ENCODE assay signal across 8 cellular contexts in the genomic region with DNA sequence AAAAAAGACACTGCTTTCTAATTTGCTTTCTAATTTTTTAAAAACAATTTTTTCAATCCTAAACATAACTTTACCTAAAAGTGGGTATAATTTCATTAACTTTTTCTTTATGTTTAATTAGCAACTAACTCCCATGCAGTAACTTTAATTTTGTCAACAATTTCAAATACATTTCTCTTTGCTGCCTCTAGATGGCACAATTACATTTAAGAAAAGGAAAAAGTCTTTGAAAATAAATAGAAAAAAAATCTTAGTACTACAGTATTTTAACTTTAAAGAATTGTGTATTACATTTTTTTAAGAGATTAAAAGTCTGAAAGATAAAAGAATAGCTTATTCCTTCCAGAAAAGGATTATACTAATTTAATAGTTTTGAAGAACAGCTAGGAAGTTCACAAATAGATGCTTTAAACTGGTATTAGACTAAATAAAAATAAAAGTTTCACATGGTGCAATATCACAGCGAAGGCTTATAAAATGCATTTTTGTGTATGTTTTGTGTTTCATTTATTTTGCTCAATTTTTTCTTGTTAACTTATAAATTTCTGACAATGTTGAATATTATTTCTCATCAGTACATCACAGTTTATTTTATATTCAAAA.
DNase-seq lines count a peak whose midpoint lies in the region; ATAC-seq and TF ChIP-seq lines count a peak whose summit lies in the region.

No MANE protein-coding gene starts in this region.

- no peaks in the 10 kb centered on the region for H4K20me1 ChIP-seq in OCI-LY7 (ENCODE audit: insufficient read depth, low read length)

- H3K9me3 ChIP-seq in OCI-LY7 (ENCODE audit: low read length) (no peaks in the 10 kb centered on the region), transverse colon (no peaks in the 10 kb centered on the region)

- no peaks in the 10 kb centered on the region for H3K4me1 ChIP-seq in OCI-LY7 (ENCODE audit: insufficient read depth, low read length, poor library complexity, severe bottlenecking)
- no peaks in the 10 kb centered on the region for H3K4me1 ChIP-seq in transverse colon

- no peak for TF ChIP-seq POLR2A in transverse colon (IDR thresholded peaks at IDR 0.05)

- no peak overlapping the region for H2AFZ ChIP-seq in OCI-LY7 (ENCODE audit: low read length)

- no peaks in the 10 kb centered on the region for H3K9me2 ChIP-seq in OCI-LY7 (ENCODE audit: insufficient read depth, low read length)

- H3K27ac ChIP-seq in OCI-LY7 (ENCODE audit: low read depth, low read length, poor library complexity, severe bottlenecking): no peak overlapping the region
- H3K27ac ChIP-seq in transverse colon: no peak overlapping the region

- peak; percentile 7 for DNase-seq in SIG-M5 treated with dmso at 0.1 percent for 504 hours (lab: John Stamatoyannopoulos, UW; ENCODE audit: unreplicated experiment)
- DNase-seq in SIG-M5 (lab: John Stamatoyannopoulos, UW): no peak
- peak; percentile 16 for DNase-seq in OCI-LY7 (ENCODE audit: low spot score)
- DNase-seq in fibroblast of peridontal ligament (ENCODE audit: extremely low read depth): peak; percentile 49
- DNase-seq in transverse colon: no peak
- DNase-seq in AG20443 (ENCODE audit: low spot score): no peak
- DNase-seq in NK-92 treated with Interleukin-12 subunit alpha and Interleukin-12 subunit beta, amount 100 ng/mL, for 24 hours (lab: John Stamatoyannopoulos, UW): no peak

- TF ChIP-seq CTCF in OCI-LY7 (conservative IDR thresholded peaks at IDR 0.05; ENCODE audit: low read length) (peak; percentile 88), transverse colon (IDR thresholded peaks at IDR 0.05) (peak; percentile 48 to 69 (median 59))

- no peaks in the 10 kb centered on the region for H3K27me3 ChIP-seq in transverse colon

- CTCF ChIA-PET in OCI-LY7 (lab: Charles Lee; ENCODE audit: unreplicated experiment): no interaction called here

- intact Hi-C loops in OCI-LY7 (cut with micrococcal nuclease; ENCODE audit: unreplicated experiment) (loop anchor here (2.0 kb wide), 1 partner anchor 280 kb away; no protein-coding TSS in a partner anchor), transverse colon (cut with DNase I; ENCODE audit: low total_unique reads) (loop anchor here (5.0 kb wide), 1 partner anchor 277 kb away; no protein-coding TSS in a partner anchor)

- H3K36me3 ChIP-seq in OCI-LY7 (ENCODE audit: insufficient read depth, low read length): no peaks in the 10 kb centered on the region
- peaks cover 0 to 10% (median 0%) of the 10 kb centered on the region in 4 donors for H3K36me3 ChIP-seq in transverse colon

- H3K4me3 ChIP-seq in OCI-LY7 (ENCODE audit: low read depth, low read length, poor library complexity, severe bottlenecking) (no peak overlapping the region), transverse colon (no peak overlapping the region)

- in situ Hi-C loops in transverse colon (cut with MboI; ENCODE audit: low pct_ligation_motif_present in 1 of 4, low pct_unique_long_range_greater_than_20kb in 1 of 4, low sequenced_read_pairs in 3 of 4): loop anchor here (5.0 to 25.0 kb wide), 4 partner anchors 194 to 277 kb away; a partner anchor contains a TSS

- H3K4me2 ChIP-seq in OCI-LY7 (ENCODE audit: low read length): no peak overlapping the region

- no TSS peak for BruUV-seq in OCI-LY7 (replicated peaks; lab: Mats Ljungman, UMichigan)

- POLR2A ChIA-PET in OCI-LY7 (lab: Charles Lee): no interaction called here

- no peaks in the 10 kb centered on the region for H3K79me2 ChIP-seq in OCI-LY7 (ENCODE audit: insufficient read depth, low read depth, low read length)

- TF ChIP-seq EP300 in transverse colon (IDR thresholded peaks at IDR 0.05; ENCODE audit: low read depth): no peak

- 72 to 77% methylated on average over 1 of the region's 1 CpG for WGBS in transverse colon (ENCODE audit: low coverage in 1 of 2), 2 donors

- ATAC-seq in GM18867 (IDR thresholded peaks at IDR 0.05; ENCODE audit: unreplicated experiment): no peak

Comparison
In these comparisons a context has a peak if more than half of its experiments do, and no peak if none do; other contexts are left out.
1. DNase-seq: peak in SIG-M5 treated with dmso at 0.1 percent for 504 hours (single experiment), OCI-LY7 (single experiment) and fibroblast of peridontal ligament (single experiment); none in SIG-M5 (single experiment), transverse colon (single experiment), AG20443 (single experiment) and NK-92 treated with Interleukin-12 subunit alpha and Interleukin-12 subunit beta, amount 100 ng/mL, for 24 hours (single experiment).